ENCODE assay signal across 8 cellular contexts in genomic region chr4:97987019-97987648, GRCh38.
A peak's percentile ranks its signal among the peaks of the same experiment; 100 is the strongest.
DNase-seq lines count a peak whose midpoint lies in the region; ATAC-seq and FAIRE-seq lines count a peak whose summit lies in the region.

No MANE protein-coding gene starts in this region.

- DNase-seq in COLO829 (ENCODE audit: low spot score) (peak; percentile 54), HTR-8/SVneo (ENCODE audit: insufficient read length, low spot score) (peak; percentile 3), SKM-1 treated with dmso at 0.1 percent for 144 hours (lab: John Stamatoyannopoulos, UW; ENCODE audit: unreplicated experiment) (peak; percentile 36), iPS-NIHi7 (ENCODE audit: extremely low spot score) (peak; percentile 38)
- no peak for DNase-seq in activated naive CD4-positive, alpha-beta T cell (lab: John Stamatoyannopoulos, UW)
- no peak for DNase-seq in stimulated activated CD8-positive, alpha-beta memory T cell treated with anti-CD3 and anti-CD28 coated beads, Interleukin-4, amount 100 ng/mL, for 48 hours

- ATAC-seq in HG02840 (IDR thresholded peaks at IDR 0.05; ENCODE audit: low FRiP score, unreplicated experiment) (no peak), GM19395 (IDR thresholded peaks at IDR 0.05; ENCODE audit: unreplicated experiment) (no peak)

- no peak for FAIRE-seq in HTR-8/SVneo (lab: Jason Lieb, UNC)

Comparison
In these comparisons a context has a peak if more than half of its experiments do, and no peak if none do; other contexts are left out.
1. DNase-seq: peak in COLO829 (single experiment), HTR-8/SVneo (single experiment), SKM-1 treated with dmso at 0.1 percent for 144 hours (single experiment) and iPS-NIHi7 (single experiment); none in activated naive CD4-positive, alpha-beta T cell (0 of 4) and stimulated activated CD8-positive, alpha-beta memory T cell treated with anti-CD3 and anti-CD28 coated beads, Interleukin-4, amount 100 ng/mL, for 48 hours (single experiment).